1 cellular context compared by ENCODE assay signal in genomic region chr22:23774114-23774921, GRCh38.
TF ChIP-seq lines count a peak whose summit lies in the region.

No MANE protein-coding gene starts in this region.

TF ChIP-seq in HepG2, 621 proteins besides CTCF, POLR2A, EP300 and RAD21 (continued from another document and continues in another):
- TF ChIP-seq IRF9 (CRISPR knock-in tag; IDR thresholded peaks at IDR 0.05; ENCODE audit: borderline replicate concordance) (peak; percentile 58; the same call in 1 of the 2 replicates), PHF21A (CRISPR knock-in tag; IDR thresholded peaks at IDR 0.05) (peak; percentile 93), CEBPB (IDR thresholded peaks at IDR 0.05; ENCODE audit: borderline replicate concordance, low read depth, low read length) (peak; percentile 78), ZNF362 (CRISPR knock-in tag; IDR thresholded peaks at IDR 0.05; ENCODE audit: borderline replicate concordance) (peak; percentile 59; the same call in 1 of the 2 replicates), IRF1 (CRISPR knock-in tag; IDR thresholded peaks at IDR 0.05; ENCODE audit: low read depth) (no peak), ZNF646 (CRISPR knock-in tag; IDR thresholded peaks at IDR 0.05) (no peak), ZNF788 (CRISPR knock-in tag; IDR thresholded peaks at IDR 0.05; ENCODE audit: borderline replicate concordance) (peak; percentile 86; the same call in 1 of the 2 replicates), ZNF318 (CRISPR knock-in tag; IDR thresholded peaks at IDR 0.05) (peak; percentile 64; the same call in 1 of the 2 replicates), ZNF775 (CRISPR knock-in tag; IDR thresholded peaks at IDR 0.05; ENCODE audit: borderline replicate concordance) (no peak), ONECUT2 (CRISPR knock-in tag; IDR thresholded peaks at IDR 0.05) (no peak), NFAT5 (CRISPR knock-in tag; IDR thresholded peaks at IDR 0.05) (no peak), NCOR1 (IDR thresholded peaks at IDR 0.05; ENCODE audit: borderline replicate concordance, low read length) (peak; percentile 77; the same call in 1 of the 2 replicates), MXD3 (CRISPR knock-in tag; IDR thresholded peaks at IDR 0.05) (no peak), GTF2F1 (IDR thresholded peaks at IDR 0.05; ENCODE audit: low read length) (0 out of 2 replicates have a peak, but pooled peaks have one; percentile 28), CSRNP2 (CRISPR knock-in tag; conservative IDR thresholded peaks at IDR 0.05; ENCODE audit: low read depth) (no peak), CCAR2 (optimal IDR thresholded peaks at IDR 0.05; ENCODE audit: low read depth, low read length) (no peak), PATZ1 (CRISPR knock-in tag; IDR thresholded peaks at IDR 0.05) (peak; percentile 97)
